27 cellular contexts compared by ENCODE assay signal in the genomic region with DNA sequence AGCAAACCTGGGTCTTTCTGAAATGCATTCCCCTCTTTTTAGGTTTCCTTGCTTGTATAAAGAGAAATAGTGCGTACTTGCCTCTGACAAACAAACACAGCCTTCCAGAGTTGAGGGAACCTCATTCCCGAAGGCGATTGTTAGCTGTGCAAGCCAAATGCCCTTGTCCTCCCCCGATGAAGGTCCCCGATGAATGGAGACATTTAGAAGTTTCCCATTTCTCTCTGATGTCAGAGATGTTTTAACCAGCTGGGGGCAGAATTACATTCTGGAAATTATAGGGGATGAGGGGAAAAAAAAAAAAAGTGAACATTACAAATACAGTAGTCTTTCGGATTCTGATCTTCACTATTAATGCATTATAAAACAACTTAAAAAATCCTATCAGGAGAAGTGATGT.
DNase-seq lines count a peak whose midpoint lies in the region; ATAC-seq, FAIRE-seq and TF ChIP-seq lines count a peak whose summit lies in the region.
"Had no signal": no experiment of that assay in that cellular context is flagged by ENCODE, and none has a peak within 500 bp of the region (broad histone marks: within the 10 kb centered on the region; RNA-seq: fewer than 3 reads in every experiment).

No MANE protein-coding gene starts in this region.

- no peak overlapping the region for H3K9ac ChIP-seq in K562 (ENCODE audit: insufficient read depth in 1 of 2, low read depth in 2 of 2, low read length in 2 of 2)

- no peak for TF ChIP-seq EP300 in K562 (IDR thresholded peaks at IDR 0.05; ENCODE audit: low read length)

- no peak overlapping the region for H3K27ac Mint-ChIP-seq in activated CD4-positive, alpha-beta T cell treated with anti-CD3 and anti-CD28 coated beads, Interleukin-2, amount 10 ng/mL, durations not matched to agents 7 days and 5 days
- H3K27ac Mint-ChIP-seq: activated CD4-positive, alpha-beta T cell treated with anti-CD3 and anti-CD28 coated beads, Interleukin-2, amount 10 ng/mL, durations not matched to agents 24 days and 14 days; activated naive CD4-positive, alpha-beta T cell treated with anti-CD3 and anti-CD28 coated beads, Interleukin-2, amount 50 U/mL, for 72 hours; activated T-helper 1 cell treated with anti-CD3 and anti-CD28 coated beads, Interleukin-12 subunit alpha, Interleukin-12 subunit beta, Interleukin-2, Interleukin-4 antibody, amounts not matched to agents 30 ng/mL and 10 ng/mL and 1 ng/mL, durations not matched to agents 14 hours and 24 hours and 36 hours; stimulated activated naive CD8-positive, alpha-beta T cell treated with anti-CD3 and anti-CD28 coated beads, Interleukin-15, Interleukin-2, amounts not matched to agents 100 ng/mL and 50 ng/mL, for 24 hours had no signal

- CTCF ChIA-PET in K562 (lab: Yijun Ruan, JAX; ENCODE audit: low intra/inter-chr PET ratio) = interaction anchor here (0.6 kb wide), 1 partner anchor 1523 kb away, joined by 3 read pairs; no protein-coding TSS in a partner anchor
- CTCF ChIA-PET in activated CD4-positive, alpha-beta T cell treated with anti-CD3 and anti-CD28 coated beads, Interleukin-2, amount 10 ng/mL, durations not matched to agents 7 days and 5 days (lab: Charles Lee) = interaction anchor here (1.8 kb wide), 1 partner anchor 46 kb away, joined by 3 read pairs; no protein-coding TSS in a partner anchor

- H3K4me1 Mint-ChIP-seq in activated CD4-positive, alpha-beta T cell treated with anti-CD3 and anti-CD28 coated beads, Interleukin-2, amount 10 ng/mL, durations not matched to agents 7 days and 5 days = no peaks in the 10 kb centered on the region
- H3K4me1 Mint-ChIP-seq: activated CD4-positive, alpha-beta T cell treated with anti-CD3 and anti-CD28 coated beads, Interleukin-2, amount 10 ng/mL, durations not matched to agents 24 days and 14 days had no signal

- in situ Hi-C loops in K562 (cut with MboI) = no loop called here

- peaks cover 3% of the 10 kb centered on the region for H3K36me3 Mint-ChIP-seq in activated CD4-positive, alpha-beta T cell treated with anti-CD3 and anti-CD28 coated beads, Interleukin-2, amount 10 ng/mL, durations not matched to agents 7 days and 5 days (ENCODE audit: low read depth)

- no peak for ATAC-seq in K562
- ATAC-seq: activated naive CD4-positive, alpha-beta T cell treated with anti-CD3 and anti-CD28 coated beads, Interleukin-2, amount 50 U/mL, for 72 hours; right cardiac atrium had no signal

- no peaks in the 10 kb centered on the region for H3K9me3 ChIP-seq in K562 (replicated peaks; ENCODE audit: control insufficient read depth, insufficient read depth, low read depth, low read length)
- H3K9me3 ChIP-seq: transverse colon had no signal

- H3K27ac ChIP-seq in K562 (ENCODE audit: extremely low read depth, low read depth, low read length) = no peak overlapping the region
- H3K27ac ChIP-seq: epithelial cell of prostate, transverse colon had no signal

- no peak for TF ChIP-seq POLR2A in K562 (conservative IDR thresholded peaks at IDR 0.05)

- H3K9me1 ChIP-seq in K562 (ENCODE audit: control insufficient read depth, insufficient read depth, low read length) = no peaks in the 10 kb centered on the region

- H3K27me3 ChIP-seq in K562 (ENCODE audit: control insufficient read depth in 2 of 2, insufficient read depth in 2 of 2, low read length in 2 of 2) = peaks cover 4 to 13% of the 10 kb centered on the region in 2 experiments; a peak in 3 of 5 replicates
- H3K27me3 ChIP-seq: transverse colon had no signal

- intact Hi-C loops in K562 (cut with micrococcal nuclease) = no loop called here

- no peaks in the 10 kb centered on the region for H3K36me3 ChIP-seq in K562 (ENCODE audit: control insufficient read depth, insufficient read depth, low read length)
- H3K36me3 ChIP-seq: transverse colon had no signal

- no peaks in the 10 kb centered on the region for H3K4me1 ChIP-seq in K562 (replicated peaks in 1 of 2; ENCODE audit: control insufficient read depth in 2 of 2, insufficient read depth in 2 of 2, low read length in 2 of 2)
- H3K4me1 ChIP-seq: transverse colon had no signal

- H3K4me3 ChIP-seq in K562 = no peak overlapping the region
- H3K4me3 ChIP-seq: transverse colon had no signal

- peaks cover 12% of the 10 kb centered on the region for H3K9me3 Mint-ChIP-seq in activated CD4-positive, alpha-beta T cell treated with anti-CD3 and anti-CD28 coated beads, Interleukin-2, amount 10 ng/mL, durations not matched to agents 7 days and 5 days

- H2AFZ ChIP-seq in K562 (ENCODE audit: low read depth, low read length) = no peak overlapping the region

- 0% methylated on average over 6 of the region's 6 CpGs for WGBS in K562 (ENCODE audit: insufficient coverage, low coverage, missing lambda C conversion rate)

- POLR2A ChIA-PET in K562 (lab: Yijun Ruan, JAX) = no interaction called here
- POLR2A ChIA-PET in activated CD4-positive, alpha-beta T cell treated with anti-CD3 and anti-CD28 coated beads, Interleukin-2, amount 10 ng/mL, durations not matched to agents 7 days and 5 days (lab: Charles Lee) = no interaction called here

- no TSS peak for BruUV-seq in K562 (replicated peaks; lab: Mats Ljungman, UMichigan)

- DNase-seq in AG08395 (ENCODE audit: low spot score) = peak; percentile 32
- DNase-seq in HT1080 (ENCODE audit: low read depth) = peak; percentile 42
- DNase-seq in K562 (ENCODE audit: extremely low read depth in 1 of 4, low spot score in 3 of 4) = no peak
- peak; percentile 6 for DNase-seq in medulla oblongata (ENCODE audit: extremely low spot score)
- no peak for DNase-seq in activated CD4-positive, alpha-beta T cell treated with anti-CD3 and anti-CD28 coated beads, Interleukin-2, amount 10 ng/mL, durations not matched to agents 7 days and 5 days
- no peak for DNase-seq in DMS 273 treated with DMSO at 0.1 percent for 48 hours (lab: John Stamatoyannopoulos, UW)
- DNase-seq in activated CD8-positive, alpha-beta memory T cell treated with anti-CD3 and anti-CD28 coated beads for 24 hours = no peak
- no peak for DNase-seq in DMS 273 (lab: John Stamatoyannopoulos, UW; ENCODE audit: unreplicated experiment)
- DNase-seq: activated CD4-positive, alpha-beta T cell treated with anti-CD3 and anti-CD28 coated beads, Interleukin-2, amount 10 ng/mL, durations not matched to agents 24 days and 14 days; aorta; DMS153; GDM1; kidney glomerular epithelial cell; mammary epithelial cell; NCI-H187 treated with DMSO at 0.1 percent for 48 hours; NCI-H345; right cardiac atrium; stimulated activated CD4-positive, alpha-beta T cell treated with anti-CD3 and anti-CD28 coated beads, Interleukin-12 subunit alpha, Interleukin-12 subunit beta, amount 100 ng/mL, for 4 hours; stimulated activated CD4-positive, alpha-beta T cell treated with anti-CD3 and anti-CD28 coated beads, Interleukin-4, amount 100 ng/mL, for 4 hours; T-helper 2 cell; transverse colon had no signal

- no peaks in the 10 kb centered on the region for H4K20me1 ChIP-seq in K562 (replicated peaks; ENCODE audit: control insufficient read depth, insufficient read depth, low read length)

- H3K79me2 ChIP-seq in K562 (ENCODE audit: control insufficient read depth, insufficient read depth, low read length) = no peaks in the 10 kb centered on the region

- TF ChIP-seq CTCF in K562 (IDR thresholded peaks at IDR 0.05 in 2 of 3, conservative IDR thresholded peaks at IDR 0.05 in 1 of 3; ENCODE audit: insufficient read depth in 2 of 3, low read depth in 1 of 3, low read length in 3 of 3) = peak in 1 of 3 experiments; percentile 30; a peak in 1 of 6 replicates

- H3K4me2 ChIP-seq in K562 (ENCODE audit: insufficient read depth, low read length) = no peak overlapping the region

- FAIRE-seq in K562 (lab: Jason Lieb, UNC) = no peak
- FAIRE-seq: GM18507, HTR-8/SVneo had no signal

- TF ChIP-seq RAD21 in K562 (CRISPR knock-in tag; conservative IDR thresholded peaks at IDR 0.05 in 1 of 2, IDR thresholded peaks at IDR 0.05 in 1 of 2) = no peak

- H3K4me3 Mint-ChIP-seq in activated CD4-positive, alpha-beta T cell treated with anti-CD3 and anti-CD28 coated beads, Interleukin-2, amount 10 ng/mL, durations not matched to agents 7 days and 5 days = no peak overlapping the region
- H3K4me3 Mint-ChIP-seq: activated CD4-positive, alpha-beta T cell treated with anti-CD3 and anti-CD28 coated beads, Interleukin-2, amount 10 ng/mL, durations not matched to agents 24 days and 14 days; activated T-helper 1 cell treated with anti-CD3 and anti-CD28 coated beads, Interleukin-12 subunit alpha, Interleukin-12 subunit beta, Interleukin-2, Interleukin-4 antibody, amounts not matched to agents 30 ng/mL and 10 ng/mL and 1 ng/mL, durations not matched to agents 14 hours and 24 hours and 36 hours; stimulated activated naive CD8-positive, alpha-beta T cell treated with anti-CD3 and anti-CD28 coated beads, Interleukin-15, Interleukin-2, amounts not matched to agents 100 ng/mL and 50 ng/mL, for 24 hours had no signal

- no peaks in the 10 kb centered on the region for H3K27me3 Mint-ChIP-seq in activated CD4-positive, alpha-beta T cell treated with anti-CD3 and anti-CD28 coated beads, Interleukin-2, amount 10 ng/mL, durations not matched to agents 7 days and 5 days
- H3K27me3 Mint-ChIP-seq: activated CD4-positive, alpha-beta T cell treated with anti-CD3 and anti-CD28 coated beads, Interleukin-2, amount 10 ng/mL, durations not matched to agents 24 days and 14 days; stimulated activated naive CD8-positive, alpha-beta T cell treated with anti-CD3 and anti-CD28 coated beads, Interleukin-15, Interleukin-2, amounts not matched to agents 100 ng/mL and 50 ng/mL, for 24 hours had no signal

TF ChIP-seq in K562, 482 proteins besides CTCF, POLR2A, EP300 and RAD21 (continues in another document):
- no peak for TF ChIP-seq ELF4 (CRISPR knock-in tag; IDR thresholded peaks at IDR 0.05)
- TF ChIP-seq, protein P1, sequence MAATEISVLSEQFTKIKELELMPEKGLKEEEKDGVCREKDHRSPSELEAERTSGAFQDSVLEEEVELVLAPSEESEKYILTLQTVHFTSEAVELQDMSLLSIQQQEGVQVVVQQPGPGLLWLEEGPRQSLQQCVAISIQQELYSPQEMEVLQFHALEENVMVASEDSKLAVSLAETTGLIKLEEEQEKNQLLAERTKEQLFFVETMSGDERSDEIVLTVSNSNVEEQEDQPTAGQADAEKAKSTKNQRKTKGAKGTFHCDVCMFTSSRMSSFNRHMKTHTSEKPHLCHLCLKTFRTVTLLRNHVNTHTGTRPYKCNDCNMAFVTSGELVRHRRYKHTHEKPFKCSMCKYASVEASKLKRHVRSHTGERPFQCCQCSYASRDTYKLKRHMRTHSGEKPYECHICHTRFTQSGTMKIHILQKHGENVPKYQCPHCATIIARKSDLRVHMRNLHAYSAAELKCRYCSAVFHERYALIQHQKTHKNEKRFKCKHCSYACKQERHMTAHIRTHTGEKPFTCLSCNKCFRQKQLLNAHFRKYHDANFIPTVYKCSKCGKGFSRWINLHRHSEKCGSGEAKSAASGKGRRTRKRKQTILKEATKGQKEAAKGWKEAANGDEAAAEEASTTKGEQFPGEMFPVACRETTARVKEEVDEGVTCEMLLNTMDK (IDR thresholded peaks at IDR 0.05; ENCODE audit: borderline replicate concordance, insufficient read depth, low read depth, low read length, poor library complexity, severe bottlenecking) = no peak
- TF ChIP-seq HNRNPUL1 (IDR thresholded peaks at IDR 0.05; ENCODE audit: low read length) = no peak
- no peak for TF ChIP-seq FOXP1 (CRISPR knock-in tag; IDR thresholded peaks at IDR 0.05)
- TF ChIP-seq ZNF384 (IDR thresholded peaks at IDR 0.05; ENCODE audit: low read depth, low read length) = peak; percentile 49; the same call in 1 of the 2 replicates

Comparison
In these comparisons a context has a peak if more than half of its experiments do, and no peak if none do; other contexts are left out.
1. DNase-seq: peak in AG08395 (single experiment), HT1080 (single experiment) and medulla oblongata (single experiment); none in K562 (0 of 4), activated CD4-positive, alpha-beta T cell treated with anti-CD3 and anti-CD28 coated beads, Interleukin-2, amount 10 ng/mL, durations not matched to agents 7 days and 5 days (single experiment), DMS 273 treated with DMSO at 0.1 percent for 48 hours (single experiment), activated CD8-positive, alpha-beta memory T cell treated with anti-CD3 and anti-CD28 coated beads for 24 hours (single experiment) and DMS 273 (single experiment).